Comparison of ENCODE assay signal across 15 cellular contexts in genomic region chr16:25747160-25747758, GRCh38. TPM values are rescaled to one million over a fixed set of nuclear protein-coding genes. Genes with fewer than 3 reads are reported as not detected.
DNase-seq lines count a peak whose midpoint lies in the region; ATAC-seq, FAIRE-seq and TF ChIP-seq lines count a peak whose summit lies in the region.
"Had no signal": no experiment of that assay in that cellular context is flagged by ENCODE, and none has a peak within 500 bp of the region (broad histone marks: within the 10 kb centered on the region; RNA-seq: fewer than 3 reads in every experiment).

No MANE protein-coding gene starts in this region.

- TF ChIP-seq RAD21 in HepG2 (CRISPR knock-in tag; IDR thresholded peaks at IDR 0.05): no peak

- DNase-seq in ELF-1 (ENCODE audit: low read depth, low spot score) (peak; percentile 33), HuH-7 (ENCODE audit: low spot score) (peak; percentile 10), HepG2 (ENCODE audit: low spot score) (no peak), vagina (ENCODE audit: extremely low spot score in 2 of 2) (no peak), NCI-H524 (lab: John Stamatoyannopoulos, UW) (no peak), NCI-H2227 (lab: John Stamatoyannopoulos, UW; ENCODE audit: unreplicated experiment) (no peak), NCI-H82 (lab: John Stamatoyannopoulos, UW) (no peak)
- DNase-seq in activated CD4-positive, alpha-beta T cell treated with anti-CD3 and anti-CD28 coated beads, Interleukin-2, amount 50 U/mL, for 48 hours: peak; percentile 9 to 10
- DNase-seq: CD4-positive, alpha-beta memory T cell; immature natural killer cell; naive thymus-derived CD8-positive, alpha-beta T cell; NCI-H1092 treated with DMSO at 0.1 percent for 48 hours had no signal

- H3K9ac ChIP-seq in HepG2 (ENCODE audit: insufficient read depth, low read depth, low read length): no peak overlapping the region

- TF ChIP-seq CTCF in HepG2 (CRISPR knock-in tag; IDR thresholded peaks at IDR 0.05) (no peak), vagina (IDR thresholded peaks at IDR 0.05) (no peak)

- CTCF ChIA-PET in HepG2 (lab: Yijun Ruan, JAX; ENCODE audit: low intra/inter-chr PET ratio, low total read pairs): no interaction called here

- H3K4me3 ChIP-seq in HepG2 (replicated peaks in 1 of 3; ENCODE audit: insufficient read depth in 1 of 3, low read depth in 2 of 3, low read length in 3 of 3) (no peak overlapping the region), vagina (no peak overlapping the region)
- H3K4me3 ChIP-seq: HAP-1 had no signal

- H3K36me3 ChIP-seq in HepG2 (replicated peaks in 1 of 2; ENCODE audit: control insufficient read depth in 1 of 2, insufficient read depth in 2 of 2, low read length in 2 of 2): no peaks in the 10 kb centered on the region
- H3K36me3 ChIP-seq in vagina: no peaks in the 10 kb centered on the region
- H3K36me3 ChIP-seq: HAP-1 had no signal

- no peaks in the 10 kb centered on the region for H3K27me3 ChIP-seq in HepG2 (ENCODE audit: control insufficient read depth in 1 of 2, insufficient read depth in 2 of 2, low read length in 2 of 2)
- H3K27me3 ChIP-seq in vagina: no peaks in the 10 kb centered on the region

- H3K4me1 ChIP-seq in HepG2 (ENCODE audit: insufficient read depth, low read length) (no peaks in the 10 kb centered on the region), vagina (no peaks in the 10 kb centered on the region)
- H3K4me1 ChIP-seq: HAP-1 had no signal

- intact Hi-C loops in HepG2 (cut with micrococcal nuclease; ENCODE audit: unreplicated experiment): no loop called here
- intact Hi-C loops in vagina (cut with DNase I): no loop called here

- H3K4me2 ChIP-seq in HepG2 (ENCODE audit: low read depth, low read length): no peak overlapping the region

- no peaks in the 10 kb centered on the region for H3K79me2 ChIP-seq in HepG2 (ENCODE audit: insufficient read depth, low read length)

- 14% methylated on average over 7 of the region's 7 CpGs for WGBS in HepG2 (ENCODE audit: low lambda C conversion rate)

- no peak overlapping the region for H3K27ac ChIP-seq in HepG2 (ENCODE audit: extremely low read length, insufficient read depth, low read length)
- H3K27ac ChIP-seq in vagina: no peak overlapping the region

- POLR2A ChIA-PET in HepG2 (lab: Yijun Ruan, JAX): no interaction called here

- BruUV-seq in HepG2 (replicated peaks; lab: Mats Ljungman, UMichigan): no TSS peak

- H4K20me1 ChIP-seq in HepG2 (ENCODE audit: insufficient read depth, low read length): no peaks in the 10 kb centered on the region

- no peak for FAIRE-seq in HepG2 (lab: Jason Lieb, UNC)

- peaks cover 23% of the 10 kb centered on the region for H3K9me3 ChIP-seq in HepG2 (ENCODE audit: low read length)
- no peaks in the 10 kb centered on the region for H3K9me3 ChIP-seq in vagina
- H3K9me3 ChIP-seq: HAP-1 had no signal

- in situ Hi-C loops in HepG2 (cut with HindIII; ENCODE audit: extremely low pct_ligation_motif_present, low pct_unique_long_range_greater_than_20kb): no loop called here

- no peak for ATAC-seq in HepG2
- ATAC-seq: naive thymus-derived CD8-positive, alpha-beta T cell had no signal

- TF ChIP-seq POLR2A in HepG2 (IDR thresholded peaks at IDR 0.05; ENCODE audit: insufficient read depth in 1 of 2, low read depth in 2 of 2, low read length in 2 of 2) (no peak), vagina (IDR thresholded peaks at IDR 0.05) (no peak)

- TF ChIP-seq EP300 in HepG2 (IDR thresholded peaks at IDR 0.05; ENCODE audit: low read depth in 2 of 2, low read length in 2 of 2) (no peak), HepG2 (CRISPR knock-in tag; IDR thresholded peaks at IDR 0.05; ENCODE audit: borderline replicate concordance) (no peak)

- no peak overlapping the region for H2AFZ ChIP-seq in HepG2 (ENCODE audit: low read length)

TF ChIP-seq in HepG2, 621 proteins besides CTCF, POLR2A, EP300 and RAD21 (continues in another document):
- TF ChIP-seq SALL1 (CRISPR knock-in tag; IDR thresholded peaks at IDR 0.05) (0 out of 2 replicates have a peak, but pooled peaks have one; percentile 15), SIX4 (CRISPR knock-in tag; IDR thresholded peaks at IDR 0.05) (no peak), MIER2 (CRISPR knock-in tag; IDR thresholded peaks at IDR 0.05) (peak; percentile 93), POLR2G (IDR thresholded peaks at IDR 0.05; ENCODE audit: low read depth, low read length) (no peak), ZEB1 (IDR thresholded peaks at IDR 0.05; ENCODE audit: insufficient replicate concordance, low read depth) (no peak), TEAD2 (CRISPR knock-in tag; IDR thresholded peaks at IDR 0.05) (no peak), ZNF580 (CRISPR knock-in tag; IDR thresholded peaks at IDR 0.05; ENCODE audit: borderline replicate concordance, low read depth) (no peak), NCOA5 (CRISPR knock-in tag; IDR thresholded peaks at IDR 0.05) (no peak), ELF3 (CRISPR knock-in tag; IDR thresholded peaks at IDR 0.05) (no peak), MTERF4 (CRISPR knock-in tag; IDR thresholded peaks at IDR 0.05) (no peak), SP5 (CRISPR knock-in tag; IDR thresholded peaks at IDR 0.05; ENCODE audit: borderline replicate concordance, low read depth) (no peak), SMAD1 (CRISPR knock-in tag; IDR thresholded peaks at IDR 0.05; ENCODE audit: borderline replicate concordance, low read depth) (no peak), JUN (CRISPR knock-in tag; IDR thresholded peaks at IDR 0.05) (no peak), ZNF207 (IDR thresholded peaks at IDR 0.05; ENCODE audit: borderline replicate concordance) (no peak), CC2D1A (CRISPR knock-in tag; IDR thresholded peaks at IDR 0.05) (no peak), ZNF746 (CRISPR knock-in tag; IDR thresholded peaks at IDR 0.05) (no peak), NR1H2 (CRISPR knock-in tag; IDR thresholded peaks at IDR 0.05; ENCODE audit: borderline replicate concordance, low read depth) (no peak), ZNF597 (CRISPR knock-in tag; IDR thresholded peaks at IDR 0.05) (no peak), IRX3 (CRISPR knock-in tag; IDR thresholded peaks at IDR 0.05; ENCODE audit: borderline replicate concordance, low read depth) (no peak), ZNF639 (CRISPR knock-in tag; conservative IDR thresholded peaks at IDR 0.05) (no peak), ZNF329 (CRISPR knock-in tag; IDR thresholded peaks at IDR 0.05; ENCODE audit: low read depth) (no peak)

RNA-seq across cellular contexts. Expression of gene HS3ST4, which starts 55.5 kb away (rescaled TPM):
- total RNA-seq in HepG2 (2016; rRNA removed; fragmentation: Illumina TruSeq; extraction: Trizol) (not detected in 2 replicates), vagina (1.5 TPM)
- not detected in 2 replicates for total RNA-seq in HepG2 (2016; cell fraction: cytosol; rRNA removed; fragmentation: Illumina TruSeq; extraction: Trizol; ENCODE audit: low read depth)
- total RNA-seq in HepG2 (2016; cell fraction: insoluble cytoplasmic fraction; rRNA removed; fragmentation: Illumina TruSeq; extraction: Trizol): not detected in 2 replicates
- not detected in 2 replicates for total RNA-seq in HepG2 (2016; cell fraction: membrane; rRNA removed; fragmentation: Illumina TruSeq; extraction: Trizol)
- total RNA-seq in HepG2 (2016; cell fraction: nucleus; rRNA removed; fragmentation: Illumina TruSeq; extraction: Trizol): not detected in 2 replicates
- not detected in 2 replicates for polyA plus RNA-seq in HepG2 (2011; rRNA removed)
- polyA plus RNA-seq in HepG2 (2011; cell fraction: cytosol; rRNA removed): not detected in 2 replicates
- not detected in 2 replicates for polyA plus RNA-seq in HepG2 (2011; cell fraction: nucleus; rRNA removed)
- not detected in 2 replicates for polyA plus RNA-seq in HepG2 (2012)
- polyA plus RNA-seq in HepG2 (2016; cell fraction: cytosol; fragmentation: Illumina TruSeq; extraction: Trizol; ENCODE audit: low read depth): not detected in 2 replicates
- not detected in 2 replicates for polyA plus RNA-seq in HepG2 (2016; cell fraction: insoluble cytoplasmic fraction; fragmentation: Illumina TruSeq; extraction: Trizol; ENCODE audit: low read depth)
- not detected in 2 replicates for polyA plus RNA-seq in HepG2 (2016; cell fraction: membrane; fragmentation: Illumina TruSeq; extraction: Trizol; ENCODE audit: low read depth)
- polyA plus RNA-seq in HepG2 (2016; cell fraction: nucleus; fragmentation: Illumina TruSeq; extraction: Trizol; ENCODE audit: insufficient read depth, low read depth): not detected in 2 replicates
- polyA minus RNA-seq in HepG2 (2011; rRNA and poly(A)+ RNA removed; ENCODE audit: low replicate concordance): not detected in 2 replicates
- polyA minus RNA-seq in HepG2 (2011; cell fraction: cytosol; rRNA and poly(A)+ RNA removed): not detected in 2 replicates
- polyA minus RNA-seq in HepG2 (2011; cell fraction: nucleus; rRNA and poly(A)+ RNA removed): not detected in 2 replicates
- total RNA-seq: CD4-positive, alpha-beta memory T cell; epithelial cell of proximal tubule; naive thymus-derived CD8-positive, alpha-beta T cell; T-helper 2 cell treated with Interferon-gamma antibody and Interleukin-4, amounts not matched to agents 100 ng/mL and 5 ng/mL, for 36 hours had no signal
- polyA plus RNA-seq: CD4-positive, alpha-beta memory T cell; immature natural killer cell; naive thymus-derived CD8-positive, alpha-beta T cell had no signal

Comparison
In these comparisons a context has a peak if more than half of its experiments do, and no peak if none do; other contexts are left out.
1. DNase-seq: peak in ELF-1 (single experiment), HuH-7 (single experiment) and activated CD4-positive, alpha-beta T cell treated with anti-CD3 and anti-CD28 coated beads, Interleukin-2, amount 50 U/mL, for 48 hours (2 of 2); none in HepG2 (single experiment), vagina (0 of 2), NCI-H524 (0 of 2), NCI-H2227 (single experiment) and NCI-H82 (single experiment).